In genomic region chr12:104825408-104825807, GRCh38 we compare ENCODE assay signal across 1 cellular context.
A peak's percentile ranks its signal among the peaks of the same experiment; 100 is the strongest.
TF ChIP-seq lines count a peak whose summit lies in the region.

No MANE protein-coding gene starts in this region.

TF ChIP-seq in K562, 482 proteins besides CTCF, POLR2A, EP300 and RAD21 (continued from another document):
- TF ChIP-seq DMBX1 (CRISPR knock-in tag; IDR thresholded peaks at IDR 0.05; ENCODE audit: borderline replicate concordance) = no peak
- no peak for TF ChIP-seq HNRNPLL (IDR thresholded peaks at IDR 0.05; ENCODE audit: low read depth, low read length, poor library complexity, severe bottlenecking)
- peak in 1 of 2 experiments; percentile 76; a peak in 2 of 4 replicates for TF ChIP-seq MAZ (CRISPR knock-in tag; conservative IDR thresholded peaks at IDR 0.05 in 1 of 2, IDR thresholded peaks at IDR 0.05 in 1 of 2)
- TF ChIP-seq CBX1 (IDR thresholded peaks at IDR 0.05; ENCODE audit: low read depth) = 0 out of 2 replicates have a peak, but pooled peaks have one; percentile 31
- peak; percentile 70 for TF ChIP-seq SMC3 (conservative IDR thresholded peaks at IDR 0.05; ENCODE audit: insufficient read depth, low read depth, low read length)
